Comparison of ENCODE assay signal across 8 cellular contexts in the genomic region with DNA sequence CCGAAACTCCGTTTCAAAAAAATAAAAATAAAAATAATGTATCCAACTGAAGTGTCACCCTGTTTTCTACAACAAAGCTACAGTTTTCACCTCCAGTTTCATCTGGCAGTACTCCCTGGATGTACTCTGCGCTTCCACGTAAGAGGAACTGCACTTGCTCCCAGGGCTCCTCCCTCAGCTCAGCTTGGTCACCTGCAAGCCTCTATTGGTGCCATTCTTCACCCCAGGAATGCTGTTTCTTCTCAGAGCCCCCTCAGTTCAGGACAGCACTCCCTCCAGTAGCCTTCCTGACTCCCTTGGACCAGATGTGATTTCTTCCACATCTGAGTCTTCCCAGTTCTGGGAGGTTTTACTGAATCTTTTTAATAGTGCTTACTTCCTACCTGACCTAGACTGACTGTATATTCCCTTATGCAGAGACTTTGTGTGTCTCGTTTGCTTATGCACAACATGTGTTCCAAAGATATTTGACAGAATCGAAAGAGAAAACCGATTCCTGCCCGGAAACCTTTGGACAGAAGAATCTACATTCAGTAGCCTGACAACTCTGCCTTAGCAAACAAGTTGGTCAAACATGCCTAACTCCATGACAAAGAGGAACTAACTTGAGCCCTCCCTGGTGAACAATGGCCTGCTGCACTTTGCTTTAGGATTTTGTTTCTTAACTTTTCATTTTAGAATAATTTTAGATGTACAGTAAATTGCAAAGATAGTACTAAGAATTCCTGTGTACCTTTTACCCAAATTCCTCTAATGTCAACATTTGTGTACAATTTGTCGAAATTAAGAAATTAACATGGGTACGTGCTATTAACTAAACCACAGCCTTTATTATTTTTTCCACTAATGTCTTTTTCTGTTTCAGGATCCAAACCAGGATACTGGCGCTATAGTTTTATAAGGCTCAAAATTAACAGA. TPM values are rescaled to one million over a fixed set of nuclear protein-coding genes. Genes with fewer than 3 reads are reported as not detected.
DNase-seq lines count a peak whose midpoint lies in the region; ATAC-seq and TF ChIP-seq lines count a peak whose summit lies in the region.

No MANE protein-coding gene starts in this region.

- peaks cover 13 to 23% (median 18%) of the 10 kb centered on the region in 4 donors for H3K4me1 Mint-ChIP-seq in CD4-positive, CD25-positive, alpha-beta regulatory T cell

- H3K4me1 ChIP-seq in CD4-positive, CD25-positive, alpha-beta regulatory T cell (ENCODE audit: control insufficient read depth, insufficient read depth, low read length, poor library complexity, severe bottlenecking), result peaks cover 7% of the 10 kb centered on the region
- no peaks in the 10 kb centered on the region for H3K4me1 ChIP-seq in uterus

- ATAC-seq in CD4-positive, CD25-positive, alpha-beta regulatory T cell (ENCODE audit: low read depth in 2 of 2), result no peak
- ATAC-seq in HG03097 (IDR thresholded peaks at IDR 0.05; ENCODE audit: low FRiP score, unreplicated experiment), result no peak

- no peaks in the 10 kb centered on the region for H3K9me3 ChIP-seq in CD4-positive, CD25-positive, alpha-beta regulatory T cell (ENCODE audit: control insufficient read depth in 2 of 2, low read length in 2 of 2)
- no peaks in the 10 kb centered on the region for H3K9me3 ChIP-seq in uterus

- in situ Hi-C loops in astrocyte of the spinal cord (cut with HindIII; ENCODE audit: low sequenced_read_pairs), result no loop called here

- peaks cover 0 to 2% (median 0%) of the 10 kb centered on the region in 7 donors for H3K9me3 Mint-ChIP-seq in CD4-positive, CD25-positive, alpha-beta regulatory T cell

- H3K27ac ChIP-seq in CD4-positive, CD25-positive, alpha-beta regulatory T cell (ENCODE audit: insufficient read depth, low read length, poor library complexity, severe bottlenecking), result peak overlapping the region; percentile 77
- H3K27ac ChIP-seq in uterus, result peak overlapping the region; percentile 60

- H3K27me3 Mint-ChIP-seq in CD4-positive, CD25-positive, alpha-beta regulatory T cell, result peaks cover 5% of the 10 kb centered on the region

- no peak for TF ChIP-seq POLR2A in lower leg skin (IDR thresholded peaks at IDR 0.05)
- TF ChIP-seq POLR2A in uterus (IDR thresholded peaks at IDR 0.05), result no peak

- TF ChIP-seq CTCF in LNCaP clone FGC (IDR thresholded peaks at IDR 0.05; ENCODE audit: control insufficient read depth, extremely low read depth, insufficient read depth) (no peak), astrocyte of the spinal cord (IDR thresholded peaks at IDR 0.05; ENCODE audit: low read depth, low read length) (no peak), lower leg skin (IDR thresholded peaks at IDR 0.05) (no peak), uterus (IDR thresholded peaks at IDR 0.05) (no peak)

- H3K27me3 ChIP-seq in CD4-positive, CD25-positive, alpha-beta regulatory T cell (ENCODE audit: control insufficient read depth, insufficient read depth, low read length), result no peaks in the 10 kb centered on the region
- no peaks in the 10 kb centered on the region for H3K27me3 ChIP-seq in uterus

- H3K36me3 ChIP-seq in CD4-positive, CD25-positive, alpha-beta regulatory T cell (ENCODE audit: control insufficient read depth, insufficient read depth, low read length), result no peaks in the 10 kb centered on the region
- no peaks in the 10 kb centered on the region for H3K36me3 ChIP-seq in uterus

- 44 to 50% methylated on average over 11 of the region's 11 CpGs for WGBS in lower leg skin, 2 donors

- H3K36me3 Mint-ChIP-seq in CD4-positive, CD25-positive, alpha-beta regulatory T cell, result peaks cover 7% of the 10 kb centered on the region

- intact Hi-C loops in lower leg skin (cut with DNase I; ENCODE audit: low total_unique reads) (no loop called here), uterus (cut with DNase I; ENCODE audit: low total_unique reads) (no loop called here), posterior cingulate gyrus (cut with DNase I) (loop anchor here (2.0 kb wide), 1 partner anchor 165 kb away; a partner anchor contains a TSS), posterior vena cava (cut with DNase I) (loop anchor here in 1 of 2 donors (10.0 kb wide), 1 partner anchor 287 kb away; no protein-coding TSS in a partner anchor)

- peak overlapping the region; percentile 87 for H3K4me3 ChIP-seq in CD4-positive, CD25-positive, alpha-beta regulatory T cell (ENCODE audit: low read depth, low read length)
- H3K4me3 ChIP-seq in LNCaP clone FGC (ENCODE audit: low read depth, low read length), result peak overlapping the region; percentile 86
- H3K4me3 ChIP-seq in astrocyte of the spinal cord (ENCODE audit: low read depth, low read length), result peak overlapping the region; percentile 73
- peak overlapping the region; percentile 44 for H3K4me3 ChIP-seq in lower leg skin (ENCODE audit: low read depth, poor library complexity, severe bottlenecking)
- H3K4me3 ChIP-seq in uterus, result peak overlapping the region; percentile 49 to 60

- peak overlapping the region; percentile 87 to 96 (median 94) for H3K4me3 Mint-ChIP-seq in CD4-positive, CD25-positive, alpha-beta regulatory T cell

- peak overlapping the region; percentile 76 to 98 (median 94) for H3K27ac Mint-ChIP-seq in CD4-positive, CD25-positive, alpha-beta regulatory T cell

- DNase-seq in CD4-positive, CD25-positive, alpha-beta regulatory T cell, result peak in 1 of 3 donors; percentile 9
- DNase-seq in LNCaP clone FGC (ENCODE audit: low read depth) (peak; percentile 25), astrocyte of the spinal cord (ENCODE audit: low read depth, low spot score) (no peak), lower leg skin (ENCODE audit: low spot score in 2 of 2) (no peak), uterus (no peak), posterior cingulate gyrus (no peak), posterior vena cava (ENCODE audit: low spot score) (no peak)

RNA-seq across cellular contexts. Expression of a gene that starts 0.8 kb away (rescaled TPM):
- total RNA-seq in CD4-positive, CD25-positive, alpha-beta regulatory T cell, result 3.7 TPM
- polyA plus RNA-seq in CD4-positive, CD25-positive, alpha-beta regulatory T cell, result 1 to 10 TPM in 3 of 4 donors, under 1 TPM in 1; 0.82 to 1.8 (median 1.5) TPM
- total RNA-seq in lower leg skin, result 1 to 10 TPM; 4.1 to 6.0 (median 5.5) TPM
- 1 to 10 TPM; 1.8 to 9.9 (median 6.6) TPM for total RNA-seq in uterus
- total RNA-seq in posterior vena cava, result 1 to 10 TPM; 3.6 to 5.8 TPM

RNA-seq across cellular contexts. Expression of a gene that starts 37.5 kb away (rescaled TPM):
- total RNA-seq in CD4-positive, CD25-positive, alpha-beta regulatory T cell, result 9.8 TPM
- 10 to 100 TPM; 62.2 to 98.1 (median 82.7) TPM for polyA plus RNA-seq in CD4-positive, CD25-positive, alpha-beta regulatory T cell
- 10 to 100 TPM; 10.5 to 19.1 (median 15.0) TPM for total RNA-seq in lower leg skin
- 10 to 100 TPM; 23.6 to 36.3 (median 28.2) TPM for total RNA-seq in uterus
- 10 to 100 TPM; 31.9 to 36.1 TPM for total RNA-seq in posterior vena cava

RNA-seq across cellular contexts. Expression of a gene that starts 37.5 kb away (rescaled TPM):
- 47.7 TPM for total RNA-seq in CD4-positive, CD25-positive, alpha-beta regulatory T cell
- 100 to 1,000 TPM; 136 to 163 (median 145) TPM for polyA plus RNA-seq in CD4-positive, CD25-positive, alpha-beta regulatory T cell
- total RNA-seq in lower leg skin (10 to 100 TPM; 26.8 to 48.1 (median 31.2) TPM), uterus (10 to 100 TPM; 10.9 to 50.5 (median 32.7) TPM), posterior vena cava (10 to 100 TPM; 30.9 to 35.6 TPM)

RNA-seq across cellular contexts. Expression of a gene that starts 37.8 kb away (rescaled TPM):
- total RNA-seq in CD4-positive, CD25-positive, alpha-beta regulatory T cell, result 23.3 TPM
- polyA plus RNA-seq in CD4-positive, CD25-positive, alpha-beta regulatory T cell, result 10 to 100 TPM; 16.5 to 23.2 (median 18.9) TPM
- total RNA-seq in lower leg skin (10 to 100 TPM in 3 of 4 donors, 1 to 10 TPM in 1; 9.0 to 21.2 (median 12.9) TPM), uterus (10 to 100 TPM in 2 of 4 donors, 1 to 10 TPM in 2; 6.1 to 35.1 (median 15.1) TPM), posterior vena cava (10 to 100 TPM; 17.8 to 18.2 TPM)
